In genomic region chr7:95686109-95686508, GRCh38 we compare ENCODE assay signal across 8 cellular contexts.
A peak's percentile ranks its signal among the peaks of the same experiment; 100 is the strongest.
DNase-seq lines count a peak whose midpoint lies in the region; ATAC-seq and TF ChIP-seq lines count a peak whose summit lies in the region.

No MANE protein-coding gene starts in this region.

- H3K4me1 ChIP-seq in Panc1 (ENCODE audit: control insufficient read depth, insufficient read depth, low read length) (no peaks in the 10 kb centered on the region), muscle layer of colon (ENCODE audit: insufficient read depth, low read length) (peaks cover 11% of the 10 kb centered on the region)

- TF ChIP-seq CTCF in Panc1 (IDR thresholded peaks at IDR 0.05) (peak; percentile 57), epithelial cell of proximal tubule (conservative IDR thresholded peaks at IDR 0.05; ENCODE audit: low read depth, low read length) (peak; percentile 70)

- H3K4me3 ChIP-seq in Panc1 (ENCODE audit: low read depth in 2 of 2, low read length in 2 of 2): no peak overlapping the region
- no peak overlapping the region for H3K4me3 ChIP-seq in epithelial cell of proximal tubule (ENCODE audit: low read depth, low read length)
- H3K4me3 ChIP-seq in muscle layer of colon (ENCODE audit: low read depth in 1 of 2, low read length in 2 of 2): no peak overlapping the region

- in situ Hi-C loops in Panc1 (cut with HindIII; ENCODE audit: low pct_unique_long_range_greater_than_20kb, low sequenced_read_pairs): loop anchor here (25.0 kb wide), 1 partner anchor 174 kb away; no protein-coding TSS in a partner anchor

- peak overlapping the region; percentile 24 for H3K9ac ChIP-seq in muscle layer of colon (ENCODE audit: low read length)

- BruUV-seq in Panc1 (replicated peaks; lab: Mats Ljungman, UMichigan): no TSS peak

- ATAC-seq in Panc1: peak; percentile 83

- POLR2A ChIA-PET in Panc1 (lab: Charles Lee): interaction anchor here (0.6 kb wide), 1 partner anchor 198 kb away, joined by 3 read pairs; no protein-coding TSS in a partner anchor

- H3K27me3 ChIP-seq in Panc1 (ENCODE audit: control insufficient read depth, insufficient read depth, low read length) (no peaks in the 10 kb centered on the region), muscle layer of colon (ENCODE audit: control insufficient read depth in 1 of 2, insufficient read depth in 2 of 2, low read length in 2 of 2) (no peaks in the 10 kb centered on the region)

- no peak overlapping the region for H3K27ac ChIP-seq in Panc1 (ENCODE audit: low read length)
- no peak overlapping the region for H3K27ac ChIP-seq in muscle layer of colon (ENCODE audit: low read depth, low read length)

- no peaks in the 10 kb centered on the region for H3K36me3 ChIP-seq in Panc1 (ENCODE audit: control insufficient read depth, insufficient read depth, low read length)
- H3K36me3 ChIP-seq in muscle layer of colon (ENCODE audit: insufficient read depth, low read length): no peaks in the 10 kb centered on the region

- DNase-seq in GM03348 (ENCODE audit: low spot score) (peak; percentile 37), Kasumi-1 (lab: John Stamatoyannopoulos, UW) (peak; percentile 42 to 62), Panc1 (ENCODE audit: low read depth, low spot score) (peak; percentile 54), epithelial cell of proximal tubule (ENCODE audit: low read depth) (no peak), amniotic stem cell (lab: John Stamatoyannopoulos, UW) (no peak)
- DNase-seq in activated CD8-positive, alpha-beta memory T cell treated with anti-CD3 and anti-CD28 coated beads, Interleukin-2, amount 50 U/mL, for 48 hours: no peak
- DNase-seq in stimulated activated naive CD4-positive, alpha-beta T cell (lab: John Stamatoyannopoulos, UW): no peak

- intact Hi-C loops in Panc1 (cut with micrococcal nuclease; ENCODE audit: unreplicated experiment): loop anchor here (1.0 kb wide), 2 partner anchors 158 to 174 kb away; no protein-coding TSS in a partner anchor

- CTCF ChIA-PET in Panc1 (lab: Charles Lee): interaction anchor here (0.8 to 3.3 kb wide), 6 partner anchors 139 to 209 kb away, joined by 3 to 28 read pairs (median 4); no protein-coding TSS in a partner anchor

- H3K9me3 ChIP-seq in Panc1 (ENCODE audit: control insufficient read depth, insufficient read depth, low read depth, low read length): no peaks in the 10 kb centered on the region
- H3K9me3 ChIP-seq in muscle layer of colon (ENCODE audit: low read length): no peaks in the 10 kb centered on the region

Comparison
In these comparisons a context has a peak if more than half of its experiments do, and no peak if none do; other contexts are left out.
1. DNase-seq: peak in GM03348 (single experiment), Kasumi-1 (2 of 2) and Panc1 (single experiment); none in epithelial cell of proximal tubule (single experiment), activated CD8-positive, alpha-beta memory T cell treated with anti-CD3 and anti-CD28 coated beads, Interleukin-2, amount 50 U/mL, for 48 hours (single experiment), stimulated activated naive CD4-positive, alpha-beta T cell (0 of 6) and amniotic stem cell (single experiment).